ENCODE assay signal across 1 cellular context in the genomic region with DNA sequence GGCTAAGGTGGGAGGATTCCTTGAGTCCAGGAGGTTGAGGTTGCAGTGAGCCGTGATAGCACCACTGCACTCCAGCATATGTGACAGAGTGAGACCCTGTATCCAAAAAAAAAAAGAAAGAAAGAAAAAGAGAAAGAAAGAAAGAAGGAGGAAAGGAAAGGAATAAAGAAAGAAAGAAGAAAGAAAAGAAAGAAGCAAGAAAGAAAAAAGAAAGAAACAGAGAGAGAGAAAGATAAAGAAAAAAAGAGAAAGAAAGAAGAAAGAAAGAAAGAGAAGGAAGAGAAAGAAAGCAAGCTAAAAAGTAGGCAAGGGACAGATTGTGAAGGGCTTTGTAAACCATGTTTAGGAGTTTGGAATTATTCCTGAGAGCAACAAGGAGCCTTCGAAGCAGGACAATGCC.
TF ChIP-seq lines count a peak whose summit lies in the region.

No MANE protein-coding gene starts in this region.

TF ChIP-seq in HEK293, 187 proteins besides CTCF, POLR2A, EP300 and RAD21 (continued from another document):
- TF ChIP-seq, protein P1, sequence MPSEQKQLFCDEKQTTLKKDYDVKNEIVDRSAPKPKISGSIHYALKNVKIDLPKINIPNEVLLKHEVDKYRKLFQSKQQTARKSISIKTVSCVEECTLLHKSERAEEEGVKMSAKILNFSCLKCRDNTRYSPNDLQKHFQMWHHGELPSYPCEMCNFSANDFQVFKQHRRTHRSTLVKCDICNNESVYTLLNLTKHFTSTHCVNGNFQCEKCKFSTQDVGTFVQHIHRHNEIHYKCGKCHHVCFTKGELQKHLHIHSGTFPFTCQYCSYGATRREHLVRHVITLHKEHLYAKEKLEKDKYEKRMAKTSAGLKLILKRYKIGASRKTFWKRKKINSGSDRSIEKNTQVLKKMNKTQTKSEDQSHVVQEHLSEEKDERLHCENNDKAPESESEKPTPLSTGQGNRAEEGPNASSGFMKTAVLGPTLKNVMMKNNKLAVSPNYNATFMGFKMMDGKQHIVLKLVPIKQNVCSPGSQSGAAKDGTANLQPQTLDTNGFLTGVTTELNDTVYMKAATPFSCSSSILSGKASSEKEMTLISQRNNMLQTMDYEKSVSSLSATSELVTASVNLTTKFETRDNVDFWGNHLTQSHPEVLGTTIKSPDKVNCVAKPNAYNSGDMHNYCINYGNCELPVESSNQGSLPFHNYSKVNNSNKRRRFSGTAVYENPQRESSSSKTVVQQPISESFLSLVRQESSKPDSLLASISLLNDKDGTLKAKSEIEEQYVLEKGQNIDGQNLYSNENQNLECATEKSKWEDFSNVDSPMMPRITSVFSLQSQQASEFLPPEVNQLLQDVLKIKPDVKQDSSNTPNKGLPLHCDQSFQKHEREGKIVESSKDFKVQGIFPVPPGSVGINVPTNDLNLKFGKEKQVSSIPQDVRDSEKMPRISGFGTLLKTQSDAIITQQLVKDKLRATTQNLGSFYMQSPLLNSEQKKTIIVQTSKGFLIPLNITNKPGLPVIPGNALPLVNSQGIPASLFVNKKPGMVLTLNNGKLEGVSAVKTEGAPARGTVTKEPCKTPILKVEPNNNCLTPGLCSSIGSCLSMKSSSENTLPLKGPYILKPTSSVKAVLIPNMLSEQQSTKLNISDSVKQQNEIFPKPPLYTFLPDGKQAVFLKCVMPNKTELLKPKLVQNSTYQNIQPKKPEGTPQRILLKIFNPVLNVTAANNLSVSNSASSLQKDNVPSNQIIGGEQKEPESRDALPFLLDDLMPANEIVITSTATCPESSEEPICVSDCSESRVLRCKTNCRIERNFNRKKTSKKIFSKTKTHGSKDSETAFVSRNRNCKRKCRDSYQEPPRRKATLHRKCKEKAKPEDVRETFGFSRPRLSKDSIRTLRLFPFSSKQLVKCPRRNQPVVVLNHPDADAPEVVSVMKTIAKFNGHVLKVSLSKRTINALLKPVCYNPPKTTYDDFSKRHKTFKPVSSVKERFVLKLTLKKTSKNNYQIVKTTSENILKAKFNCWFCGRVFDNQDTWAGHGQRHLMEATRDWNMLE (tag by site-specific recombination; conservative IDR thresholded peaks at IDR 0.05; ENCODE audit: low read depth): no peak
- TF ChIP-seq ZNF596 (tag by site-specific recombination; IDR thresholded peaks at IDR 0.05) (no peak), ZNF768 (tag by site-specific recombination; IDR thresholded peaks at IDR 0.05) (no peak), ZNF169 (tag by site-specific recombination; IDR thresholded peaks at IDR 0.05) (no peak)
- TF ChIP-seq, protein P2, sequence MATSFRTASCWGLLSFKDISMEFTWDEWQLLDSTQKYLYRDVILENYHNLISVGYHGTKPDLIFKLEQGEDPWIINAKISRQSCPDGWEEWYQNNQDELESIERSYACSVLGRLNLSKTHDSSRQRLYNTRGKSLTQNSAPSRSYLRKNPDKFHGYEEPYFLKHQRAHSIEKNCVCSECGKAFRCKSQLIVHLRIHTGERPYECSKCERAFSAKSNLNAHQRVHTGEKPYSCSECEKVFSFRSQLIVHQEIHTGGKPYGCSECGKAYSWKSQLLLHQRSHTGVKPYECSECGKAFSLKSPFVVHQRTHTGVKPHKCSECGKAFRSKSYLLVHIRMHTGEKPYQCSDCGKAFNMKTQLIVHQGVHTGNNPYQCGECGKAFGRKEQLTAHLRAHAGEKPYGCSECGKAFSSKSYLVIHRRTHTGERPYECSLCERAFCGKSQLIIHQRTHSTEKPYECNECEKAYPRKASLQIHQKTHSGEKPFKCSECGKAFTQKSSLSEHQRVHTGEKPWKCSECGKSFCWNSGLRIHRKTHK (tag by site-specific recombination; IDR thresholded peaks at IDR 0.05): no peak
